Comparison of ENCODE assay signal across 14 cellular contexts in the genomic region with DNA sequence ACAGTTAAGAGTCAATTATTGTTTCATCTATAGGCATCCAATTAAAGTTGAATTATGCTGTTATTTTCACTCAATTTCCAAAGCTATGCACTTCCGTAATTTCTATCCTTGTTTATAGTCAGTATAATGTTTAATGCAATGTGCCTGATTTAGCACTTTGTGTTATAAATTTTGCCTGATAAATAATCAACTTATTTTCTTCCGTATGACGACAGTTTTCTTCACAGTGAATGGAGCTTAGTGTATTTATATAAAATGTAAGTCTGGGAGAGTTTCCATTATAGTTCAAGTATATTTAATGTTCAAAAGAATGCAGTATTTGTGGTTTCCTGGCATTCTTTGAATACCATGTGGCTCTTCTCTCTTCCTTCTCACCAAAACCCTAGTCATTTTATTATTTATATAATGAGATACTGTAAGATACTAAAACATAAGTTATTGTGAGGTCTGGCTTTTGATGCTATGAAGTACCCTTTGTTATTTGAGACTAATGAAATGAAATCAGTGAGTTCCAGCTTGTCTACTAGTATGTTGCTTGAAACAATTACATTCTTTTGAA.
A peak's percentile ranks its signal among the peaks of the same experiment; 100 is the strongest.
DNase-seq lines count a peak whose midpoint lies in the region; ATAC-seq, FAIRE-seq and TF ChIP-seq lines count a peak whose summit lies in the region.
"Had no signal": no experiment of that assay in that cellular context is flagged by ENCODE, and none has a peak within 500 bp of the region (broad histone marks: within the 10 kb centered on the region; RNA-seq: fewer than 3 reads in every experiment).

No MANE protein-coding gene starts in this region.

- POLR2A ChIA-PET in CD8-positive, alpha-beta memory T cell (lab: Charles Lee) = no interaction called here
- POLR2A ChIA-PET in GM12878 (lab: Charles Lee) = no interaction called here

- H2AFZ ChIP-seq in MM.1S (ENCODE audit: low read length) (no peak overlapping the region), GM12878 (ENCODE audit: control insufficient read depth, low read depth, low read length) (no peak overlapping the region)

- peaks cover 0 to 13% (median 2%) of the 10 kb centered on the region in 3 donors for H3K36me3 Mint-ChIP-seq in CD8-positive, alpha-beta memory T cell
- peaks cover 12% of the 10 kb centered on the region for H3K36me3 Mint-ChIP-seq in natural killer cell treated with Interleukin-12 subunit alpha and Interleukin-12 subunit beta and Interleukin-15 and Interleukin-18, amount 100 ng/mL, for 72 hours
- H3K36me3 Mint-ChIP-seq in type B pancreatic cell = no peaks in the 10 kb centered on the region
- H3K36me3 Mint-ChIP-seq: memory B cell had no signal

- FAIRE-seq in GM12878 (lab: Jason Lieb, UNC) = peak; percentile 41

- SMC1A ChIA-PET in GM12878 (lab: Charles Lee; ENCODE audit: uncharacterized antibody, unreplicated experiment) = interaction anchor here (1.4 to 4.3 kb wide), 5 partner anchors 21 to 162 kb away, joined by 3 to 24 read pairs (median 6); no protein-coding TSS in a partner anchor

- RAD21 ChIA-PET in GM12878 (lab: Charles Lee; ENCODE audit: unreplicated experiment) = interaction anchor here (0.9 to 3.1 kb wide), 4 partner anchors 24 to 171 kb away, joined by 3 to 21 read pairs (median 4); no protein-coding TSS in a partner anchor

- H3K79me2 ChIP-seq in MM.1S (ENCODE audit: low read length) (0 out of 2 replicates have a peak, but pooled peaks cover 2% of the 10 kb centered on the region), GM12878 (ENCODE audit: control insufficient read depth, insufficient read depth, low read length) (no peaks in the 10 kb centered on the region)

- H3K9me2 ChIP-seq in MM.1S (replicated peaks; ENCODE audit: insufficient read depth, low read length) = no peaks in the 10 kb centered on the region

- peaks cover 0 to 4% (median 0%) of the 10 kb centered on the region in 5 donors for H3K9me3 Mint-ChIP-seq in CD8-positive, alpha-beta memory T cell
- no peaks in the 10 kb centered on the region for H3K9me3 Mint-ChIP-seq in natural killer cell treated with Interleukin-12 subunit alpha and Interleukin-12 subunit beta and Interleukin-15 and Interleukin-18, amount 100 ng/mL, for 72 hours
- peaks cover 13% of the 10 kb centered on the region for H3K9me3 Mint-ChIP-seq in type B pancreatic cell

- H3K4me3 Mint-ChIP-seq in CD8-positive, alpha-beta memory T cell = peak overlapping the region in 2 of 7 donors; percentile 8 to 64
- H3K4me3 Mint-ChIP-seq in natural killer cell treated with Interleukin-12 subunit alpha and Interleukin-12 subunit beta and Interleukin-15 and Interleukin-18, amount 100 ng/mL, for 72 hours = peak overlapping the region; percentile 79
- H3K4me3 Mint-ChIP-seq in type B pancreatic cell = no peak overlapping the region
- H3K4me3 Mint-ChIP-seq: memory B cell had no signal

- 68% methylated on average over 3 of the region's 3 CpGs for WGBS in GM12878 (ENCODE audit: insufficient coverage, insufficient replicate concordance, low lambda C conversion rate, missing lambda C conversion rate)

- TF ChIP-seq RAD21 in GM12878 (IDR thresholded peaks at IDR 0.05; ENCODE audit: insufficient read depth, low read depth, low read length) = no peak

- no peak for TF ChIP-seq EP300 in GM12878 (IDR thresholded peaks at IDR 0.05; ENCODE audit: borderline replicate concordance in 1 of 2, control insufficient read depth in 1 of 2, low read depth in 2 of 2, low read length in 2 of 2)

- in situ Hi-C loops in GM12878 (cut with MboI) = no loop called here

- H3K4me3 ChIP-seq in CD8-positive, alpha-beta memory T cell (ENCODE audit: low read length) = no peak overlapping the region
- H3K4me3 ChIP-seq in MM.1S (ENCODE audit: low read length) (no peak overlapping the region), GM12878 (no peak overlapping the region), upper lobe of right lung (no peak overlapping the region)
- H3K4me3 ChIP-seq: body of pancreas, gastroesophageal sphincter had no signal

- H3K27ac Mint-ChIP-seq in CD8-positive, alpha-beta memory T cell = peak overlapping the region in 7 of 8 donors; percentile 2 to 73 (median 35)
- peak overlapping the region; percentile 55 to 89 for H3K27ac Mint-ChIP-seq in natural killer cell treated with Interleukin-12 subunit alpha and Interleukin-12 subunit beta and Interleukin-15 and Interleukin-18, amount 100 ng/mL, for 72 hours
- no peak overlapping the region for H3K27ac Mint-ChIP-seq in type B pancreatic cell
- H3K27ac Mint-ChIP-seq: memory B cell had no signal

- H3K27me3 Mint-ChIP-seq in CD8-positive, alpha-beta memory T cell = no peaks in the 10 kb centered on the region
- no peaks in the 10 kb centered on the region for H3K27me3 Mint-ChIP-seq in natural killer cell treated with Interleukin-12 subunit alpha and Interleukin-12 subunit beta and Interleukin-15 and Interleukin-18, amount 100 ng/mL, for 72 hours
- H3K27me3 Mint-ChIP-seq in type B pancreatic cell = no peaks in the 10 kb centered on the region

- H3K27ac ChIP-seq in CD8-positive, alpha-beta memory T cell (ENCODE audit: low read depth, low read length) = no peak overlapping the region
- no peak overlapping the region for H3K27ac ChIP-seq in MM.1S (ENCODE audit: low read length)
- no peak overlapping the region; the same call in 1 of the 2 replicates for H3K27ac ChIP-seq in GM12878 (ENCODE audit: control insufficient read depth, insufficient read depth)
- no peak overlapping the region for H3K27ac ChIP-seq in upper lobe of right lung
- H3K27ac ChIP-seq: body of pancreas had no signal

- intact Hi-C loops in GM12878 (cut with micrococcal nuclease; ENCODE audit: unreplicated experiment) (loop anchor here (5.0 kb wide), 2 partner anchors 76 to 169 kb away; no protein-coding TSS in a partner anchor), upper lobe of right lung (cut with DNase I) (no loop called here)

- DNase-seq in CD8-positive, alpha-beta memory T cell = no peak
- no peak for DNase-seq in MM.1S
- no peak for DNase-seq in GM12878 (ENCODE audit: low read depth, low spot score)
- DNase-seq in natural killer cell treated with Interleukin-12 subunit alpha and Interleukin-12 subunit beta and Interleukin-15 and Interleukin-18, amount 100 ng/mL, for 72 hours (ENCODE audit: low spot score) = no peak
- DNase-seq in upper lobe of right lung = no peak
- DNase-seq in type B pancreatic cell (ENCODE audit: extremely low spot score, unreplicated experiment) = no peak
- DNase-seq in activated CD4-positive, alpha-beta T cell treated with anti-CD3 and anti-CD28 coated beads, Interleukin-2, amount 50 U/mL, for 4 hours = no peak
- no peak for DNase-seq in NCI-H128 (lab: John Stamatoyannopoulos, UW; ENCODE audit: unreplicated experiment)
- DNase-seq: body of pancreas, H7, NCI-H1694 treated with DMSO at 0.1 percent for 48 hours, right cardiac atrium had no signal

- H3K36me3 ChIP-seq in CD8-positive, alpha-beta memory T cell (ENCODE audit: insufficient read depth, low read length) = no peaks in the 10 kb centered on the region
- H3K36me3 ChIP-seq in MM.1S (replicated peaks; ENCODE audit: insufficient read depth, low read length) (no peaks in the 10 kb centered on the region), GM12878 (ENCODE audit: control insufficient read depth in 2 of 2, insufficient read depth in 2 of 2, low read length in 1 of 2) (no peaks in the 10 kb centered on the region), upper lobe of right lung (no peaks in the 10 kb centered on the region)
- H3K36me3 ChIP-seq: gastroesophageal sphincter had no signal

- H3K9ac ChIP-seq in MM.1S (ENCODE audit: low read length) (no peak overlapping the region), GM12878 (ENCODE audit: control insufficient read depth, insufficient read depth, low read length) (no peak overlapping the region)

- CTCF ChIA-PET in CD8-positive, alpha-beta memory T cell (lab: Charles Lee) = no interaction called here
- CTCF ChIA-PET in GM12878 (lab: Yijun Ruan, JAX) = interaction anchor here (1.5 kb wide), 1 partner anchor 24 kb away, joined by 6 read pairs; no protein-coding TSS in a partner anchor

- no TSS peak for BruUV-seq in GM12878 (replicated peaks; lab: Mats Ljungman, UMichigan)

- no peaks in the 10 kb centered on the region for H3K27me3 ChIP-seq in CD8-positive, alpha-beta memory T cell (ENCODE audit: insufficient read depth, low read length, poor library complexity, severe bottlenecking)
- H3K27me3 ChIP-seq in MM.1S (replicated peaks; ENCODE audit: insufficient read depth, low read length) (no peaks in the 10 kb centered on the region; the same call in 1 of the 2 replicates), GM12878 (replicated peaks in 1 of 2; ENCODE audit: control insufficient read depth in 2 of 2, insufficient read depth in 2 of 2, low read length in 1 of 2) (no peaks in the 10 kb centered on the region), upper lobe of right lung (no peaks in the 10 kb centered on the region)
- H3K27me3 ChIP-seq: body of pancreas, gastroesophageal sphincter had no signal

- H4K20me1 ChIP-seq in MM.1S (ENCODE audit: insufficient read depth, low read length) (no peaks in the 10 kb centered on the region), GM12878 (ENCODE audit: control insufficient read depth, insufficient read depth) (no peaks in the 10 kb centered on the region)

- H3K9me3 ChIP-seq in CD8-positive, alpha-beta memory T cell (ENCODE audit: low read length) = no peaks in the 10 kb centered on the region
- H3K9me3 ChIP-seq in MM.1S (replicated peaks; ENCODE audit: insufficient read depth, low read length) (no peaks in the 10 kb centered on the region), GM12878 (replicated peaks; ENCODE audit: control insufficient read depth, insufficient read depth, low read length) (peaks cover 2% of the 10 kb centered on the region; the same call in 2 of the 3 replicates), upper lobe of right lung (no peaks in the 10 kb centered on the region)
- H3K9me3 ChIP-seq: body of pancreas, gastroesophageal sphincter had no signal

- H3K4me2 ChIP-seq in MM.1S (ENCODE audit: low read depth, low read length) = peak overlapping the region; percentile 77; the same call in 1 of the 2 replicates
- no peak overlapping the region for H3K4me2 ChIP-seq in GM12878 (ENCODE audit: control insufficient read depth, insufficient read depth)

- no peak for TF ChIP-seq POLR2A in GM12878 (IDR thresholded peaks at IDR 0.05; ENCODE audit: low read depth, low read length)

- no peak for ATAC-seq in GM12878
- no peak for ATAC-seq in natural killer cell treated with Interleukin-12 subunit alpha and Interleukin-12 subunit beta and Interleukin-15 and Interleukin-18, amount 100 ng/mL, for 72 hours
- no peak for ATAC-seq in upper lobe of right lung
- ATAC-seq: body of pancreas, gastroesophageal sphincter, right cardiac atrium had no signal

- H3K4me1 ChIP-seq in CD8-positive, alpha-beta memory T cell (ENCODE audit: insufficient read depth, low read length) = peaks cover 64% of the 10 kb centered on the region
- H3K4me1 ChIP-seq in MM.1S (ENCODE audit: low read length) = peaks cover 29% of the 10 kb centered on the region
- H3K4me1 ChIP-seq in GM12878 (ENCODE audit: control insufficient read depth, insufficient read depth, low read length) = peaks cover 9% of the 10 kb centered on the region
- peaks cover 16% of the 10 kb centered on the region for H3K4me1 ChIP-seq in upper lobe of right lung

- TF ChIP-seq CTCF in MM.1S (IDR thresholded peaks at IDR 0.05; ENCODE audit: low read length) (no peak), GM12878 (IDR thresholded peaks at IDR 0.05 in 2 of 3, conservative IDR thresholded peaks at IDR 0.05 in 1 of 3; ENCODE audit: control insufficient read depth in 2 of 3, extremely low read depth in 1 of 3, insufficient read depth in 1 of 3, low read depth in 3 of 3, low read length in 3 of 3) (no peak), upper lobe of right lung (IDR thresholded peaks at IDR 0.05) (no peak), type B pancreatic cell (conservative IDR thresholded peaks at IDR 0.05) (no peak)

- H3K4me1 Mint-ChIP-seq in CD8-positive, alpha-beta memory T cell = peaks cover 53 to 74% (median 64%) of the 10 kb centered on the region in 3 donors
- peaks cover 49 to 51% of the 10 kb centered on the region in 2 donors for H3K4me1 Mint-ChIP-seq in natural killer cell treated with Interleukin-12 subunit alpha and Interleukin-12 subunit beta and Interleukin-15 and Interleukin-18, amount 100 ng/mL, for 72 hours (ENCODE audit: low read depth in 2 of 2)
- H3K4me1 Mint-ChIP-seq in type B pancreatic cell (ENCODE audit: unreplicated experiment) = peaks cover 44% of the 10 kb centered on the region
- H3K4me1 Mint-ChIP-seq: memory B cell had no signal

- H3F3A ChIP-seq in MM.1S (ENCODE audit: insufficient read depth, low read length) = peaks cover 20% of the 10 kb centered on the region
